ENCODE assay signal across 8 cellular contexts in genomic region chr11:116986521-116987105, GRCh38.
DNase-seq lines count a peak whose midpoint lies in the region; ATAC-seq and FAIRE-seq lines count a peak whose summit lies in the region.

No MANE protein-coding gene starts in this region.

- ATAC-seq in GM19351 (IDR thresholded peaks at IDR 0.05; ENCODE audit: unreplicated experiment) = peak; percentile 66
- ATAC-seq in activated naive CD8-positive, alpha-beta T cell treated with anti-CD3 and anti-CD28 coated beads, Interleukin-2, amount 10 ng/mL, durations not matched to agents 7 days and 5 days (ENCODE audit: low read depth) = peak; percentile 77
- ATAC-seq in left colon = peak; percentile 44

- H3K27me3 Mint-ChIP-seq in activated naive CD8-positive, alpha-beta T cell treated with anti-CD3 and anti-CD28 coated beads, Interleukin-2, amount 10 ng/mL, durations not matched to agents 7 days and 5 days = no peaks in the 10 kb centered on the region

- peak; percentile 68 for DNase-seq in AG08395 (ENCODE audit: low spot score)
- peak; percentile 32 to 62 for DNase-seq in Kasumi-1 (lab: John Stamatoyannopoulos, UW)
- no peak for DNase-seq in activated naive CD8-positive, alpha-beta T cell treated with anti-CD3 and anti-CD28 coated beads, Interleukin-2, amount 10 ng/mL, durations not matched to agents 7 days and 5 days
- DNase-seq in left colon = no peak
- no peak for DNase-seq in frontal cortex (ENCODE audit: low spot score in 2 of 2)
- DNase-seq in SK-N-DZ (ENCODE audit: low spot score) = no peak
- no peak for DNase-seq in stimulated activated CD4-positive, alpha-beta T cell treated with anti-CD3 and anti-CD28 coated beads, Interleukin-2, amount 100 ng/mL, for 24 hours

- peaks cover 34% of the 10 kb centered on the region for H3K4me1 Mint-ChIP-seq in activated naive CD8-positive, alpha-beta T cell treated with anti-CD3 and anti-CD28 coated beads, Interleukin-2, amount 10 ng/mL, durations not matched to agents 7 days and 5 days

- H3K4me3 Mint-ChIP-seq in activated naive CD8-positive, alpha-beta T cell treated with anti-CD3 and anti-CD28 coated beads, Interleukin-2, amount 10 ng/mL, durations not matched to agents 7 days and 5 days = peak overlapping the region; percentile 36

- intact Hi-C loops in left colon (cut with DNase I, micrococcal nuclease) = no loop called here

- POLR2A ChIA-PET in activated naive CD8-positive, alpha-beta T cell treated with anti-CD3 and anti-CD28 coated beads, Interleukin-2, amount 10 ng/mL, durations not matched to agents 7 days and 5 days (lab: Charles Lee) = no interaction called here

- H3K27ac Mint-ChIP-seq in activated naive CD8-positive, alpha-beta T cell treated with anti-CD3 and anti-CD28 coated beads, Interleukin-2, amount 10 ng/mL, durations not matched to agents 7 days and 5 days = peak overlapping the region; percentile 73

- no peaks in the 10 kb centered on the region for H3K9me3 Mint-ChIP-seq in activated naive CD8-positive, alpha-beta T cell treated with anti-CD3 and anti-CD28 coated beads, Interleukin-2, amount 10 ng/mL, durations not matched to agents 7 days and 5 days

- peaks cover 7% of the 10 kb centered on the region for H3K36me3 Mint-ChIP-seq in activated naive CD8-positive, alpha-beta T cell treated with anti-CD3 and anti-CD28 coated beads, Interleukin-2, amount 10 ng/mL, durations not matched to agents 7 days and 5 days

- no peak for FAIRE-seq in frontal cortex (lab: Jason Lieb, UNC)

Comparison
In these comparisons a context has a peak if more than half of its experiments do, and no peak if none do; other contexts are left out.
1. DNase-seq: peak in AG08395 (single experiment) and Kasumi-1 (2 of 2); none in activated naive CD8-positive, alpha-beta T cell treated with anti-CD3 and anti-CD28 coated beads, Interleukin-2, amount 10 ng/mL, durations not matched to agents 7 days and 5 days (single experiment), left colon (0 of 2), frontal cortex (0 of 2), SK-N-DZ (single experiment) and stimulated activated CD4-positive, alpha-beta T cell treated with anti-CD3 and anti-CD28 coated beads, Interleukin-2, amount 100 ng/mL, for 24 hours (0 of 2).
2. Peak in every context shown above with its lines, with median percentiles within 50 percentile points of each other: ATAC-seq.